In genomic region chr6:26123675-26124549, GRCh38 we compare ENCODE assay signal across 1 cellular context.
A peak's percentile ranks its signal among the peaks of the same experiment; 100 is the strongest.
TF ChIP-seq lines count a peak whose summit lies in the region.

No MANE protein-coding gene starts in this region.

TF ChIP-seq in HepG2, 621 proteins besides CTCF, POLR2A, EP300 and RAD21 (continued from another document and continues in another):
- TF ChIP-seq, protein P1, sequence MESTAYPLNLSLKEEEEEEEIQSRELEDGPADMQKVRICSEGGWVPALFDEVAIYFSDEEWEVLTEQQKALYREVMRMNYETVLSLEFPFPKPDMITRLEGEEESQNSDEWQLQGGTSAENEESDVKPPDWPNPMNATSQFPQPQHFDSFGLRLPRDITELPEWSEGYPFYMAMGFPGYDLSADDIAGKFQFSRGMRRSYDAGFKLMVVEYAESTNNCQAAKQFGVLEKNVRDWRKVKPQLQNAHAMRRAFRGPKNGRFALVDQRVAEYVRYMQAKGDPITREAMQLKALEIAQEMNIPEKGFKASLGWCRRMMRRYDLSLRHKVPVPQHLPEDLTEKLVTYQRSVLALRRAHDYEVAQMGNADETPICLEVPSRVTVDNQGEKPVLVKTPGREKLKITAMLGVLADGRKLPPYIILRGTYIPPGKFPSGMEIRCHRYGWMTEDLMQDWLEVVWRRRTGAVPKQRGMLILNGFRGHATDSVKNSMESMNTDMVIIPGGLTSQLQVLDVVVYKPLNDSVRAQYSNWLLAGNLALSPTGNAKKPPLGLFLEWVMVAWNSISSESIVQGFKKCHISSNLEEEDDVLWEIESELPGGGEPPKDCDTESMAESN (CRISPR knock-in tag; conservative IDR thresholded peaks at IDR 0.05), result peak; percentile 69
- TF ChIP-seq, protein P2, sequence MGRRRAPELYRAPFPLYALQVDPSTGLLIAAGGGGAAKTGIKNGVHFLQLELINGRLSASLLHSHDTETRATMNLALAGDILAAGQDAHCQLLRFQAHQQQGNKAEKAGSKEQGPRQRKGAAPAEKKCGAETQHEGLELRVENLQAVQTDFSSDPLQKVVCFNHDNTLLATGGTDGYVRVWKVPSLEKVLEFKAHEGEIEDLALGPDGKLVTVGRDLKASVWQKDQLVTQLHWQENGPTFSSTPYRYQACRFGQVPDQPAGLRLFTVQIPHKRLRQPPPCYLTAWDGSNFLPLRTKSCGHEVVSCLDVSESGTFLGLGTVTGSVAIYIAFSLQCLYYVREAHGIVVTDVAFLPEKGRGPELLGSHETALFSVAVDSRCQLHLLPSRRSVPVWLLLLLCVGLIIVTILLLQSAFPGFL (CRISPR knock-in tag; IDR thresholded peaks at IDR 0.05), result peak; percentile 92; the same call in 1 of the 2 replicates
- peak; percentile 61 for TF ChIP-seq ZKSCAN1 (IDR thresholded peaks at IDR 0.05; ENCODE audit: low read length)
- peak; percentile 87 for TF ChIP-seq SALL1 (CRISPR knock-in tag; IDR thresholded peaks at IDR 0.05)
- 0 out of 2 replicates have a peak, but pooled peaks have one; percentile 5 for TF ChIP-seq ZNF782 (CRISPR knock-in tag; IDR thresholded peaks at IDR 0.05; ENCODE audit: borderline replicate concordance)
- peak; percentile 48 for TF ChIP-seq ZNF777 (CRISPR knock-in tag; IDR thresholded peaks at IDR 0.05)
- TF ChIP-seq, protein P3, sequence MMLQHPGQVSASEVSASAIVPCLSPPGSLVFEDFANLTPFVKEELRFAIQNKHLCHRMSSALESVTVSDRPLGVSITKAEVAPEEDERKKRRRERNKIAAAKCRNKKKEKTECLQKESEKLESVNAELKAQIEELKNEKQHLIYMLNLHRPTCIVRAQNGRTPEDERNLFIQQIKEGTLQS (CRISPR knock-in tag; IDR thresholded peaks at IDR 0.05), result peak; percentile 63
- TF ChIP-seq, protein P4, sequence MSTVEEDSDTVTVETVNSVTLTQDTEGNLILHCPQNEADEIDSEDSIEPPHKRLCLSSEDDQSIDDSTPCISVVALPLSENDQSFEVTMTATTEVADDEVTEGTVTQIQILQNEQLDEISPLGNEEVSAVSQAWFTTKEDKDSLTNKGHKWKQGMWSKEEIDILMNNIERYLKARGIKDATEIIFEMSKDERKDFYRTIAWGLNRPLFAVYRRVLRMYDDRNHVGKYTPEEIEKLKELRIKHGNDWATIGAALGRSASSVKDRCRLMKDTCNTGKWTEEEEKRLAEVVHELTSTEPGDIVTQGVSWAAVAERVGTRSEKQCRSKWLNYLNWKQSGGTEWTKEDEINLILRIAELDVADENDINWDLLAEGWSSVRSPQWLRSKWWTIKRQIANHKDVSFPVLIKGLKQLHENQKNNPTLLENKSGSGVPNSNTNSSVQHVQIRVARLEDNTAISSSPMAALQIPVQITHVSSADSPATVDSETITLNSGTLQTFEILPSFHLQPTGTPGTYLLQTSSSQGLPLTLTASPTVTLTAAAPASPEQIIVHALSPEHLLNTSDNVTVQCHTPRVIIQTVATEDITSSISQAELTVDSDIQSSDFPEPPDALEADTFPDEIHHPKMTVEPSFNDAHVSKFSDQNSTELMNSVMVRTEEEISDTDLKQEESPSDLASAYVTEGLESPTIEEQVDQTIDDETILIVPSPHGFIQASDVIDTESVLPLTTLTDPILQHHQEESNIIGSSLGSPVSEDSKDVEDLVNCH (CRISPR knock-in tag; IDR thresholded peaks at IDR 0.05), result 0 out of 2 replicates have a peak, but pooled peaks have one; percentile 50
- TF ChIP-seq GRHL1 (CRISPR knock-in tag; conservative IDR thresholded peaks at IDR 0.05), result no peak; the same call in 1 of the 2 replicates
- TF ChIP-seq ZNF839 (CRISPR knock-in tag; IDR thresholded peaks at IDR 0.05; ENCODE audit: borderline replicate concordance), result 0 out of 2 replicates have a peak, but pooled peaks have one; percentile 50
- TF ChIP-seq ARNT2 (CRISPR knock-in tag; IDR thresholded peaks at IDR 0.05; ENCODE audit: low read depth), result peak; percentile 88; the same call in 1 of the 2 replicates
- peak; percentile 54 for TF ChIP-seq FOSL2 (CRISPR knock-in tag; IDR thresholded peaks at IDR 0.05)
- TF ChIP-seq ERF (CRISPR knock-in tag; IDR thresholded peaks at IDR 0.05), result peak; percentile 42
- peak; percentile 93 for TF ChIP-seq TAF1 (CRISPR knock-in tag; IDR thresholded peaks at IDR 0.05)
- TF ChIP-seq CEBPG (CRISPR knock-in tag; IDR thresholded peaks at IDR 0.05), result peak; percentile 6
- TF ChIP-seq HNRNPH1 (optimal IDR thresholded peaks at IDR 0.05; ENCODE audit: low read depth, low read length), result no peak
- TF ChIP-seq, protein P5, sequence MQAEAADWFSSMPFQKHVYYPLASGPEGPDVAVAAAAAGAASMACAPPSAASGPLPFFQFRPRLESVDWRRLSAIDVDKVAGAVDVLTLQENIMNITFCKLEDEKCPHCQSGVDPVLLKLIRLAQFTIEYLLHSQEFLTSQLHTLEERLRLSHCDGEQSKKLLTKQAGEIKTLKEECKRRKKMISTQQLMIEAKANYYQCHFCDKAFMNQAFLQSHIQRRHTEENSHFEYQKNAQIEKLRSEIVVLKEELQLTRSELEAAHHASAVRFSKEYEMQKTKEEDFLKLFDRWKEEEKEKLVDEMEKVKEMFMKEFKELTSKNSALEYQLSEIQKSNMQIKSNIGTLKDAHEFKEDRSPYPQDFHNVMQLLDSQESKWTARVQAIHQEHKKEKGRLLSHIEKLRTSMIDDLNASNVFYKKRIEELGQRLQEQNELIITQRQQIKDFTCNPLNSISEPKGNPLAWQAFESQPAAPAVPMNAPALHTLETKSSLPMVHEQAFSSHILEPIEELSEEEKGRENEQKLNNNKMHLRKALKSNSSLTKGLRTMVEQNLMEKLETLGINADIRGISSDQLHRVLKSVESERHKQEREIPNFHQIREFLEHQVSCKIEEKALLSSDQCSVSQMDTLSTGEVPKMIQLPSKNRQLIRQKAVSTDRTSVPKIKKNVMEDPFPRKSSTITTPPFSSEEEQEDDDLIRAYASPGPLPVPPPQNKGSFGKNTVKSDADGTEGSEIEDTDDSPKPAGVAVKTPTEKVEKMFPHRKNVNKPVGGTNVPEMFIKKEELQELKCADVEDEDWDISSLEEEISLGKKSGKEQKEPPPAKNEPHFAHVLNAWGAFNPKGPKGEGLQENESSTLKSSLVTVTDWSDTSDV (CRISPR knock-in tag; IDR thresholded peaks at IDR 0.05), result no peak
- TF ChIP-seq ZFP90 (CRISPR knock-in tag; IDR thresholded peaks at IDR 0.05; ENCODE audit: borderline replicate concordance), result peak; percentile 83; the same call in 1 of the 2 replicates
- TF ChIP-seq GABPB1 (CRISPR knock-in tag; IDR thresholded peaks at IDR 0.05), result peak; percentile 66; the same call in 1 of the 2 replicates
- peak; percentile 46; the same call in 1 of the 2 replicates for TF ChIP-seq ZBTB43 (CRISPR knock-in tag; conservative IDR thresholded peaks at IDR 0.05)
- TF ChIP-seq, protein P6, sequence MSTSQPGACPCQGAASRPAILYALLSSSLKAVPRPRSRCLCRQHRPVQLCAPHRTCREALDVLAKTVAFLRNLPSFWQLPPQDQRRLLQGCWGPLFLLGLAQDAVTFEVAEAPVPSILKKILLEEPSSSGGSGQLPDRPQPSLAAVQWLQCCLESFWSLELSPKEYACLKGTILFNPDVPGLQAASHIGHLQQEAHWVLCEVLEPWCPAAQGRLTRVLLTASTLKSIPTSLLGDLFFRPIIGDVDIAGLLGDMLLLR (CRISPR knock-in tag; IDR thresholded peaks at IDR 0.05), result no peak
- peak; percentile 74 for TF ChIP-seq FOXK1 (CRISPR knock-in tag; IDR thresholded peaks at IDR 0.05; ENCODE audit: borderline replicate concordance, low read depth)
- peak; percentile 82; the same call in 1 of the 2 replicates for TF ChIP-seq BRCA1 (CRISPR knock-in tag; IDR thresholded peaks at IDR 0.05)
- peak; percentile 57; the same call in 1 of the 2 replicates for TF ChIP-seq RXRB (CRISPR knock-in tag; IDR thresholded peaks at IDR 0.05; ENCODE audit: borderline replicate concordance)
- TF ChIP-seq, protein P7, sequence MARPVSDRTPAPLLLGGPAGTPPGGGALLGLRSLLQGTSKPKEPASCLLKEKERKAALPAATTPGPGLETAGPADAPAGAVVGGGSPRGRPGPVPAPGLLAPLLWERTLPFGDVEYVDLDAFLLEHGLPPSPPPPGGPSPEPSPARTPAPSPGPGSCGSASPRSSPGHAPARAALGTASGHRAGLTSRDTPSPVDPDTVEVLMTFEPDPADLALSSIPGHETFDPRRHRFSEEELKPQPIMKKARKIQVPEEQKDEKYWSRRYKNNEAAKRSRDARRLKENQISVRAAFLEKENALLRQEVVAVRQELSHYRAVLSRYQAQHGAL (CRISPR knock-in tag; IDR thresholded peaks at IDR 0.05; ENCODE audit: not compliant biosample characterization), result peak; percentile 70
- TF ChIP-seq, protein P8, sequence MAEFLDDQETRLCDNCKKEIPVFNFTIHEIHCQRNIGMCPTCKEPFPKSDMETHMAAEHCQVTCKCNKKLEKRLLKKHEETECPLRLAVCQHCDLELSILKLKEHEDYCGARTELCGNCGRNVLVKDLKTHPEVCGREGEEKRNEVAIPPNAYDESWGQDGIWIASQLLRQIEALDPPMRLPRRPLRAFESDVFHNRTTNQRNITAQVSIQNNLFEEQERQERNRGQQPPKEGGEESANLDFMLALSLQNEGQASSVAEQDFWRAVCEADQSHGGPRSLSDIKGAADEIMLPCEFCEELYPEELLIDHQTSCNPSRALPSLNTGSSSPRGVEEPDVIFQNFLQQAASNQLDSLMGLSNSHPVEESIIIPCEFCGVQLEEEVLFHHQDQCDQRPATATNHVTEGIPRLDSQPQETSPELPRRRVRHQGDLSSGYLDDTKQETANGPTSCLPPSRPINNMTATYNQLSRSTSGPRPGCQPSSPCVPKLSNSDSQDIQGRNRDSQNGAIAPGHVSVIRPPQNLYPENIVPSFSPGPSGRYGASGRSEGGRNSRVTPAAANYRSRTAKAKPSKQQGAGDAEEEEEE (CRISPR knock-in tag; IDR thresholded peaks at IDR 0.05; ENCODE audit: borderline replicate concordance), result 0 out of 2 replicates have a peak, but pooled peaks have one; percentile 61
- TF ChIP-seq SP2 (CRISPR knock-in tag; IDR thresholded peaks at IDR 0.05), result no peak
- TF ChIP-seq ZNF224 (CRISPR knock-in tag; IDR thresholded peaks at IDR 0.05), result 0 out of 2 replicates have a peak, but pooled peaks have one; percentile 33
- TF ChIP-seq ZNF816 (CRISPR knock-in tag; IDR thresholded peaks at IDR 0.05; ENCODE audit: borderline replicate concordance), result peak; percentile 96
- TF ChIP-seq ZNF850 (CRISPR knock-in tag; conservative IDR thresholded peaks at IDR 0.05), result peak; percentile 89
- TF ChIP-seq ATRX (CRISPR knock-in tag; IDR thresholded peaks at IDR 0.05; ENCODE audit: borderline replicate concordance), result no peak
- TF ChIP-seq ZNF709 (CRISPR knock-in tag; IDR thresholded peaks at IDR 0.05), result no peak
- peak; percentile 85 for TF ChIP-seq KLF12 (CRISPR knock-in tag; IDR thresholded peaks at IDR 0.05; ENCODE audit: borderline replicate concordance)
- peak; percentile 63; the same call in 1 of the 2 replicates for TF ChIP-seq ARID3A (IDR thresholded peaks at IDR 0.05; ENCODE audit: low read depth, low read length)
- TF ChIP-seq ZNF619 (CRISPR knock-in tag; IDR thresholded peaks at IDR 0.05), result no peak; the same call in 1 of the 2 replicates
- 0 out of 2 replicates have a peak, but pooled peaks have one; percentile 29 for TF ChIP-seq ZNF563 (CRISPR knock-in tag; IDR thresholded peaks at IDR 0.05)
- peak; percentile 57 for TF ChIP-seq ZNF629 (CRISPR knock-in tag; conservative IDR thresholded peaks at IDR 0.05)
- TF ChIP-seq REPIN1 (CRISPR knock-in tag; IDR thresholded peaks at IDR 0.05; ENCODE audit: borderline replicate concordance, low read depth), result peak; percentile 91
- no peak for TF ChIP-seq ZNF510 (CRISPR knock-in tag; IDR thresholded peaks at IDR 0.05; ENCODE audit: low read depth)
- no peak; the same call in 1 of the 2 replicates for TF ChIP-seq ZNF703 (CRISPR knock-in tag; IDR thresholded peaks at IDR 0.05; ENCODE audit: borderline replicate concordance)
- TF ChIP-seq GFI1 (CRISPR knock-in tag; IDR thresholded peaks at IDR 0.05; ENCODE audit: borderline replicate concordance), result peak; percentile 17; the same call in 1 of the 2 replicates
- peak; percentile 76 for TF ChIP-seq MAX (IDR thresholded peaks at IDR 0.05)
- TF ChIP-seq ZNF720 (CRISPR knock-in tag; IDR thresholded peaks at IDR 0.05), result no peak
- peak; percentile 25; the same call in 1 of the 2 replicates for TF ChIP-seq ZSCAN21 (CRISPR knock-in tag; IDR thresholded peaks at IDR 0.05; ENCODE audit: borderline replicate concordance)
- no peak for TF ChIP-seq ZNF207 (IDR thresholded peaks at IDR 0.05; ENCODE audit: borderline replicate concordance)
- peak; percentile 79 for TF ChIP-seq RBM22 (optimal IDR thresholded peaks at IDR 0.05; ENCODE audit: low read length)
